ENCODE assay signal across 8 cellular contexts in the genomic region with DNA sequence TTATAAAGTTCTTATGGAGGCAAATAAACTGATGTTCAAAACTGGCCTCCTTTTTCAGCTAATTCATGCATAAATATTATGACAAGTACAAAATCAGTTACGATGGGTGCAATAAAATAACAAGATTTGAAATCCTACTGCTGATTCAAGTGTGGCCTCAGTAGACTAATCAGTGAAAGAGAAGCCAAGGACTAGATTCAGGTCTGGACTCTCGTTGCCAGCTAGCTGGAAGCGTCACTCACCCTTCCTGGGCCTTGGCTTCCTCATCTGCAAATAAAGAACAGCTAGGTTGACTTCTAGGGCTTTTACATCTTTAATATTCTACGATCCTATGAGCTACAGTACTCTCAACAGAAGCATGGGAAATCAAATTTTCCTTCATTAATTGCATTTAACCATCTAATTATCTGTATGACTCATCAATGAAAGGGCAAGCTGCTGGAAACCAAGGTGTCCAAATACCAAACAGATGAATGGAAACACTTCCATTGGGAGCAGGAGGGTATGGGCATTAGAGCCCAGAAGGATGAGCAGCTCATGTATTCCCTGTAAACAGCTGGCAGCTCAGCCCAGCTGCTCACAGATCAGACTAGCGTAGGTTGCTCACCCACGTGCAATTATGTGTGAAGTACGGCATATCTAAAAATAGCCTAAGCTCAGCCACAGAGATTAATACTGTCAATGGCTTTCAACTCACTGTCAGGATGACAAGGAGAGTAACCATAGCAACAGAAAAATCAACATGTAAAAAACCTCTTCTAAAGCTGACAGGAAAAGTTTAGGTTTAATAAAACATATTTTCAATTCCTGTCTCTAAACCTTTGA.
DNase-seq lines count a peak whose midpoint lies in the region; ATAC-seq lines count a peak whose summit lies in the region.

No MANE protein-coding gene starts in this region.

- H3K4me1 Mint-ChIP-seq in activated CD4-positive, alpha-beta T cell treated with anti-CD3 and anti-CD28 coated beads, Interleukin-2, amount 10 ng/mL, durations not matched to agents 7 days and 5 days, result peaks cover 28% of the 10 kb centered on the region
- H3K4me1 Mint-ChIP-seq in activated naive CD8-positive, alpha-beta T cell treated with anti-CD3 and anti-CD28 coated beads for 36 hours, result peaks cover 39% of the 10 kb centered on the region
- peaks cover 21% of the 10 kb centered on the region for H3K4me1 Mint-ChIP-seq in stimulated activated effector memory CD8-positive, alpha-beta T cell treated with anti-CD3 and anti-CD28 coated beads, Interleukin-12 subunit alpha, Interleukin-12 subunit beta, amount 100 ng/mL, for 72 hours

- CTCF ChIA-PET in activated CD4-positive, alpha-beta T cell treated with anti-CD3 and anti-CD28 coated beads, Interleukin-2, amount 10 ng/mL, durations not matched to agents 7 days and 5 days (lab: Charles Lee), result interaction anchor here (1.7 kb wide), 1 partner anchor 9 kb away, joined by 4 read pairs; no protein-coding TSS in a partner anchor

- no peak overlapping the region for H3K4me3 ChIP-seq in H7 (ENCODE audit: insufficient read depth, low read depth, low read length)

- H3K36me3 ChIP-seq in H7 (replicated peaks; ENCODE audit: control insufficient read depth, insufficient read depth, low read length), result no peaks in the 10 kb centered on the region

- ATAC-seq in HG03196 (IDR thresholded peaks at IDR 0.05; ENCODE audit: unreplicated experiment) (peak; percentile 48), HG02840 (IDR thresholded peaks at IDR 0.05; ENCODE audit: low FRiP score, unreplicated experiment) (no peak)
- ATAC-seq in stimulated activated effector memory CD8-positive, alpha-beta T cell treated with anti-CD3 and anti-CD28 coated beads, Interleukin-12 subunit alpha, Interleukin-12 subunit beta, amount 100 ng/mL, for 72 hours, result peak; percentile 52

- H3K27me3 ChIP-seq in H7 (ENCODE audit: control insufficient read depth, insufficient read depth, low read length), result no peaks in the 10 kb centered on the region

- H3K4me3 Mint-ChIP-seq in activated CD4-positive, alpha-beta T cell treated with anti-CD3 and anti-CD28 coated beads, Interleukin-2, amount 10 ng/mL, durations not matched to agents 7 days and 5 days, result no peak overlapping the region
- no peak overlapping the region for H3K4me3 Mint-ChIP-seq in activated naive CD8-positive, alpha-beta T cell treated with anti-CD3 and anti-CD28 coated beads for 36 hours
- no peak overlapping the region for H3K4me3 Mint-ChIP-seq in stimulated activated effector memory CD8-positive, alpha-beta T cell treated with anti-CD3 and anti-CD28 coated beads, Interleukin-12 subunit alpha, Interleukin-12 subunit beta, amount 100 ng/mL, for 72 hours

- POLR2A ChIA-PET in activated CD4-positive, alpha-beta T cell treated with anti-CD3 and anti-CD28 coated beads, Interleukin-2, amount 10 ng/mL, durations not matched to agents 7 days and 5 days (lab: Charles Lee), result no interaction called here

- H3K9me3 Mint-ChIP-seq in activated CD4-positive, alpha-beta T cell treated with anti-CD3 and anti-CD28 coated beads, Interleukin-2, amount 10 ng/mL, durations not matched to agents 7 days and 5 days, result no peaks in the 10 kb centered on the region
- no peaks in the 10 kb centered on the region for H3K9me3 Mint-ChIP-seq in activated naive CD8-positive, alpha-beta T cell treated with anti-CD3 and anti-CD28 coated beads for 36 hours
- H3K9me3 Mint-ChIP-seq in stimulated activated effector memory CD8-positive, alpha-beta T cell treated with anti-CD3 and anti-CD28 coated beads, Interleukin-12 subunit alpha, Interleukin-12 subunit beta, amount 100 ng/mL, for 72 hours, result no peaks in the 10 kb centered on the region

- no peak for DNase-seq in activated CD4-positive, alpha-beta T cell treated with anti-CD3 and anti-CD28 coated beads, Interleukin-2, amount 10 ng/mL, durations not matched to agents 7 days and 5 days
- DNase-seq in activated CD4-positive, alpha-beta T cell treated with anti-CD3 and anti-CD28 coated beads, Interleukin-2, amount 50 U/mL, for 1 hour, result no peak
- peak; percentile 18 for DNase-seq in activated naive CD8-positive, alpha-beta T cell treated with anti-CD3 and anti-CD28 coated beads for 36 hours
- DNase-seq in stimulated activated effector memory CD8-positive, alpha-beta T cell treated with anti-CD3 and anti-CD28 coated beads, Interleukin-12 subunit alpha, Interleukin-12 subunit beta, amount 100 ng/mL, for 72 hours (ENCODE audit: low spot score in 2 of 2), result no peak
- DNase-seq in H7, result no peak
- no peak for DNase-seq in activated T-cell treated with anti-CD3 and anti-CD28 coated beads, Interleukin-2, amount 50 U/mL, for 48 hours

- H3K27ac Mint-ChIP-seq in activated CD4-positive, alpha-beta T cell treated with anti-CD3 and anti-CD28 coated beads, Interleukin-2, amount 10 ng/mL, durations not matched to agents 7 days and 5 days, result peak overlapping the region; percentile 41
- no peak overlapping the region for H3K27ac Mint-ChIP-seq in activated naive CD8-positive, alpha-beta T cell treated with anti-CD3 and anti-CD28 coated beads for 36 hours
- no peak overlapping the region for H3K27ac Mint-ChIP-seq in stimulated activated effector memory CD8-positive, alpha-beta T cell treated with anti-CD3 and anti-CD28 coated beads, Interleukin-12 subunit alpha, Interleukin-12 subunit beta, amount 100 ng/mL, for 72 hours

- peaks cover 29% of the 10 kb centered on the region for H3K36me3 Mint-ChIP-seq in activated CD4-positive, alpha-beta T cell treated with anti-CD3 and anti-CD28 coated beads, Interleukin-2, amount 10 ng/mL, durations not matched to agents 7 days and 5 days (ENCODE audit: low read depth)
- peaks cover 27% of the 10 kb centered on the region for H3K36me3 Mint-ChIP-seq in activated naive CD8-positive, alpha-beta T cell treated with anti-CD3 and anti-CD28 coated beads for 36 hours
- no peaks in the 10 kb centered on the region for H3K36me3 Mint-ChIP-seq in stimulated activated effector memory CD8-positive, alpha-beta T cell treated with anti-CD3 and anti-CD28 coated beads, Interleukin-12 subunit alpha, Interleukin-12 subunit beta, amount 100 ng/mL, for 72 hours

- H3K27me3 Mint-ChIP-seq in activated CD4-positive, alpha-beta T cell treated with anti-CD3 and anti-CD28 coated beads, Interleukin-2, amount 10 ng/mL, durations not matched to agents 7 days and 5 days, result no peaks in the 10 kb centered on the region
- no peaks in the 10 kb centered on the region for H3K27me3 Mint-ChIP-seq in activated naive CD8-positive, alpha-beta T cell treated with anti-CD3 and anti-CD28 coated beads for 36 hours
